Comparison of ENCODE assay signal across 8 cellular contexts in genomic region chr2:157468931-157469708, GRCh38. TPM values are rescaled to one million over a fixed set of nuclear protein-coding genes. Genes with fewer than 3 reads are reported as not detected.
DNase-seq lines count a peak whose midpoint lies in the region; ATAC-seq and TF ChIP-seq lines count a peak whose summit lies in the region.

No MANE protein-coding gene starts in this region.

- H3K36me3 ChIP-seq in brain microvascular endothelial cell (replicated peaks) (no peaks in the 10 kb centered on the region), psoas muscle (ENCODE audit: insufficient read depth in 1 of 2, low read depth in 1 of 2) (no peaks in the 10 kb centered on the region), gastrocnemius medialis (no peaks in the 10 kb centered on the region)

- in situ Hi-C loops in brain microvascular endothelial cell (cut with HindIII; ENCODE audit: low pct_ligation_motif_present, low sequenced_read_pairs) (no loop called here), gastrocnemius medialis (cut with MboI; ENCODE audit: low sequenced_read_pairs in 4 of 4) (no loop called here)

- 72 to 78% (median 74%) methylated on average over 8 of the region's 8 CpGs for WGBS in psoas muscle, 3 donors

- no peak for TF ChIP-seq CTCF in brain microvascular endothelial cell (IDR thresholded peaks at IDR 0.05; ENCODE audit: low read depth, low read length, missing control alignments)
- TF ChIP-seq CTCF in psoas muscle (IDR thresholded peaks at IDR 0.05) = no peak
- no peak for TF ChIP-seq CTCF in gastrocnemius medialis (IDR thresholded peaks at IDR 0.05 in 4 of 5, conservative IDR thresholded peaks at IDR 0.05 in 1 of 5)

- H3K27ac ChIP-seq in brain microvascular endothelial cell (peak overlapping the region; percentile 53), psoas muscle (peak overlapping the region; percentile 43), gastrocnemius medialis (no peak overlapping the region)

- peak; percentile 86 for DNase-seq in LHCN-M2 (ENCODE audit: low read depth)
- peak; percentile 53 for DNase-seq in brain microvascular endothelial cell
- DNase-seq in psoas muscle = no peak
- no peak for DNase-seq in putamen (ENCODE audit: low spot score)
- DNase-seq in gastrocnemius medialis = no peak
- no peak for DNase-seq in HT-29 (ENCODE audit: low spot score)

- no peak overlapping the region for H3K4me3 ChIP-seq in brain microvascular endothelial cell (ENCODE audit: low read depth, low read length)
- no peak overlapping the region for H3K4me3 ChIP-seq in psoas muscle
- no peak overlapping the region for H3K4me3 ChIP-seq in gastrocnemius medialis

- no peaks in the 10 kb centered on the region for H3K4me1 ChIP-seq in psoas muscle
- no peaks in the 10 kb centered on the region for H3K4me1 ChIP-seq in gastrocnemius medialis

- intact Hi-C loops in psoas muscle (cut with DNase I) = no loop called here
- intact Hi-C loops in gastrocnemius medialis (cut with DNase I; ENCODE audit: low total_unique reads) = no loop called here

- H3K9me3 ChIP-seq in psoas muscle (no peaks in the 10 kb centered on the region), gastrocnemius medialis (no peaks in the 10 kb centered on the region)

- ATAC-seq in GM18505 (IDR thresholded peaks at IDR 0.05; ENCODE audit: unreplicated experiment) = peak; percentile 79
- peak; percentile 75 for ATAC-seq in GM21786 (IDR thresholded peaks at IDR 0.05; ENCODE audit: unreplicated experiment)
- ATAC-seq in psoas muscle = peak in 1 of 4 donors; percentile 42
- no peak for ATAC-seq in gastrocnemius medialis

- TF ChIP-seq POLR2A in GM18505 (IDR thresholded peaks at IDR 0.05; ENCODE audit: borderline replicate concordance, extremely low read depth, insufficient read depth, insufficient read length) = peak; percentile 43
- no peak for TF ChIP-seq POLR2A in gastrocnemius medialis (IDR thresholded peaks at IDR 0.05)

- no peaks in the 10 kb centered on the region for H3K27me3 ChIP-seq in brain microvascular endothelial cell (replicated peaks)
- no peaks in the 10 kb centered on the region for H3K27me3 ChIP-seq in psoas muscle (ENCODE audit: insufficient read depth in 3 of 3, low read length in 2 of 3)
- H3K27me3 ChIP-seq in gastrocnemius medialis = no peaks in the 10 kb centered on the region

RNA-seq across cellular contexts. Expression of gene CYTIP, which starts 25.2 kb away (rescaled TPM):
- total RNA-seq in LHCN-M2 (2014; rRNA removed) (0.92 and 1.7 TPM in 2 replicates), psoas muscle (1 to 10 TPM in 3 of 4 donors, under 1 TPM in 1; 0.48 to 2.3 (median 1.1) TPM), gastrocnemius medialis (1 to 10 TPM in 3 of 4 donors, under 1 TPM in 1; 0.19 to 1.9 (median 1.6) TPM)
- 0.27 TPM for polyA plus RNA-seq in LHCN-M2 (2012)
- polyA plus RNA-seq in psoas muscle = under 1 TPM; 0.21 to 0.43 (median 0.35) TPM
- total RNA-seq in HT-29 (2014; rRNA removed; shearing (Covaris generic)) = 0.08 TPM in 1 of 2 replicates, not detected in the other

Comparison
In these comparisons a context has a peak if more than half of its experiments do, and no peak if none do; other contexts are left out.
1. ATAC-seq: peak in GM18505 (single experiment) and GM21786 (single experiment); none in gastrocnemius medialis (0 of 2).
2. DNase-seq: peak in LHCN-M2 (single experiment) and brain microvascular endothelial cell (single experiment); none in psoas muscle (0 of 2), putamen (single experiment), gastrocnemius medialis (0 of 2) and HT-29 (single experiment).
3. H3K27ac ChIP-seq: peak in brain microvascular endothelial cell (single experiment) and psoas muscle (single experiment); none in gastrocnemius medialis (0 of 4).